34 cellular contexts compared by ENCODE assay signal in genomic region chr17:4822835-4823234, GRCh38. TPM values are rescaled to one million over a fixed set of nuclear protein-coding genes. Genes with fewer than 3 reads are reported as not detected.
"Had no signal": no experiment of that assay in that cellular context is flagged by ENCODE, and none has a peak within 500 bp of the region (broad histone marks: within the 10 kb centered on the region; RNA-seq: fewer than 3 reads in every experiment).

No MANE protein-coding gene starts in this region.

- DNase-seq: activated CD4-positive, alpha-beta memory T cell treated with anti-CD3 and anti-CD28 coated beads, Interleukin-2, amount 10 ng/mL, durations not matched to agents 7 days and 5 days; activated CD4-positive, alpha-beta T cell treated with anti-CD3 and anti-CD28 coated beads for 1 hour; activated CD4-positive, alpha-beta T cell treated with anti-CD3 and anti-CD28 coated beads for 4 hours; activated CD4-positive, alpha-beta T cell treated with anti-CD3 and anti-CD28 coated beads, Interleukin-2, amount 10 ng/mL, durations not matched to agents 7 days and 5 days; activated CD4-positive, alpha-beta T cell treated with anti-CD3 and anti-CD28 coated beads, Interleukin-2, amount 50 U/mL, for 4 hours; activated CD8-positive, alpha-beta memory T cell treated with anti-CD3 and anti-CD28 coated beads for 24 hours; activated effector memory CD4-positive, alpha-beta T cell treated with Interleukin-2 at 50 U/mL for 16 hours; activated gamma-delta T cell treated with Interleukin-2 at 50 U/mL for 16 hours; activated naive CD4-positive, alpha-beta T cell treated with anti-CD3 and anti-CD28 coated beads, Interleukin-2, amount 50 U/mL, for 16 hours; activated naive CD4-positive, alpha-beta T cell treated with Interleukin-2 at 50 U/mL for 16 hours; activated T-cell treated with anti-CD3 and anti-CD28 coated beads, Interleukin-2, amount 50 U/mL, for 4 hours; amniotic stem cell; anterior cingulate cortex; central memory CD4-positive, alpha-beta T cell; dorsolateral prefrontal cortex; effector memory CD4-positive, alpha-beta T cell; erythroblast; foreskin keratinocyte; gastrocnemius medialis; glutamatergic neuron; heart left ventricle; T-cell; T-helper 9 cell; WERI-Rb-1 had no signal

- H3K9me3 ChIP-seq: esophagus muscularis mucosa, gastrocnemius medialis, heart left ventricle had no signal

- ATAC-seq: activated T-cell treated with anti-CD3 and anti-CD28 coated beads, Interleukin-2, amount 50 U/mL, for 4 hours; activated T-helper 17 cell treated with anti-CD3 and anti-CD28 coated beads, Interleukin-2, amount 50 U/mL, for 72 hours; foreskin keratinocyte; gastrocnemius medialis; T-cell had no signal

- H3K27ac Mint-ChIP-seq: activated CD4-positive, alpha-beta memory T cell treated with anti-CD3 and anti-CD28 coated beads, Interleukin-2, amount 10 ng/mL, durations not matched to agents 7 days and 5 days; activated CD4-positive, alpha-beta T cell treated with anti-CD3 and anti-CD28 coated beads, Interleukin-2, amount 10 ng/mL, durations not matched to agents 7 days and 5 days; activated naive CD8-positive, alpha-beta T cell; activated T-helper 17 cell treated with anti-CD3 and anti-CD28 coated beads, Interleukin-2, amount 50 U/mL, for 72 hours; dendritic cell treated with granulocyte-macrophage colony-stimulating factor and Interleukin-4, amounts not matched to agents 40 ng/mL and 50 ng/mL, for 4 days; T-cell; T-helper 1 cell treated with Interleukin-12 subunit alpha and Interleukin-12 subunit beta and Interleukin-4 antibody, amounts not matched to agents 30 μg/mL and 1 μg/mL, for 36 hours had no signal

- H3K27me3 Mint-ChIP-seq: activated CD4-positive, alpha-beta memory T cell treated with anti-CD3 and anti-CD28 coated beads, Interleukin-2, amount 10 ng/mL, durations not matched to agents 7 days and 5 days; activated CD4-positive, alpha-beta T cell treated with anti-CD3 and anti-CD28 coated beads, Interleukin-2, amount 10 ng/mL, durations not matched to agents 7 days and 5 days; activated naive CD8-positive, alpha-beta T cell; activated T-helper 17 cell treated with anti-CD3 and anti-CD28 coated beads, Interleukin-2, amount 50 U/mL, for 72 hours; T-cell had no signal

- H3K4me3 Mint-ChIP-seq: activated CD4-positive, alpha-beta memory T cell treated with anti-CD3 and anti-CD28 coated beads, Interleukin-2, amount 10 ng/mL, durations not matched to agents 7 days and 5 days; activated CD4-positive, alpha-beta T cell treated with anti-CD3 and anti-CD28 coated beads, Interleukin-2, amount 10 ng/mL, durations not matched to agents 7 days and 5 days; activated naive CD8-positive, alpha-beta T cell; activated T-cell treated with anti-CD3 and anti-CD28 coated beads, Interleukin-2, amount 50 U/mL, for 4 hours; activated T-helper 17 cell treated with anti-CD3 and anti-CD28 coated beads, Interleukin-2, amount 50 U/mL, for 72 hours; dendritic cell treated with granulocyte-macrophage colony-stimulating factor and Interleukin-4, amounts not matched to agents 40 ng/mL and 50 ng/mL, for 4 days; T-cell; T-helper 1 cell treated with Interleukin-12 subunit alpha and Interleukin-12 subunit beta and Interleukin-4 antibody, amounts not matched to agents 30 μg/mL and 1 μg/mL, for 36 hours had no signal

- H3K27ac ChIP-seq: cardiac muscle cell, coronary artery, dorsolateral prefrontal cortex, esophagus muscularis mucosa, foreskin keratinocyte, gastrocnemius medialis, heart left ventricle had no signal

- H3K36me3 Mint-ChIP-seq: activated naive CD8-positive, alpha-beta T cell had no signal

- H3K27me3 ChIP-seq: cardiac muscle cell, dorsolateral prefrontal cortex, esophagus muscularis mucosa, foreskin keratinocyte, gastrocnemius medialis, heart left ventricle had no signal

- H3K9me3 Mint-ChIP-seq: activated CD4-positive, alpha-beta memory T cell treated with anti-CD3 and anti-CD28 coated beads, Interleukin-2, amount 10 ng/mL, durations not matched to agents 7 days and 5 days; activated CD4-positive, alpha-beta T cell treated with anti-CD3 and anti-CD28 coated beads, Interleukin-2, amount 10 ng/mL, durations not matched to agents 7 days and 5 days; activated T-cell treated with anti-CD3 and anti-CD28 coated beads, Interleukin-2, amount 50 U/mL, for 4 hours; activated T-helper 17 cell treated with anti-CD3 and anti-CD28 coated beads, Interleukin-2, amount 50 U/mL, for 72 hours; dendritic cell treated with granulocyte-macrophage colony-stimulating factor and Interleukin-4, amounts not matched to agents 40 ng/mL and 50 ng/mL, for 4 days; T-cell; T-helper 1 cell treated with Interleukin-12 subunit alpha and Interleukin-12 subunit beta and Interleukin-4 antibody, amounts not matched to agents 30 μg/mL and 1 μg/mL, for 36 hours had no signal

- FAIRE-seq: astrocyte had no signal

- H3K4me1 ChIP-seq: esophagus muscularis mucosa, foreskin keratinocyte, gastrocnemius medialis, heart left ventricle had no signal

- H3K4me1 Mint-ChIP-seq: activated CD4-positive, alpha-beta memory T cell treated with anti-CD3 and anti-CD28 coated beads, Interleukin-2, amount 10 ng/mL, durations not matched to agents 7 days and 5 days; activated CD4-positive, alpha-beta T cell treated with anti-CD3 and anti-CD28 coated beads, Interleukin-2, amount 10 ng/mL, durations not matched to agents 7 days and 5 days; activated T-helper 17 cell treated with anti-CD3 and anti-CD28 coated beads, Interleukin-2, amount 50 U/mL, for 72 hours; T-cell had no signal

- H3K4me3 ChIP-seq: cardiac muscle cell, coronary artery, dorsolateral prefrontal cortex, esophagus muscularis mucosa, gastrocnemius medialis, heart left ventricle had no signal

- H3K36me3 ChIP-seq: cardiac muscle cell, gastrocnemius medialis had no signal

RNA-seq across cellular contexts. Expression of gene GLTPD2, which starts 34.1 kb away (rescaled TPM):
- total RNA-seq: activated CD4-positive, alpha-beta memory T cell treated with anti-CD3 and anti-CD28 coated beads, Interleukin-2, amount 10 ng/mL, durations not matched to agents 7 days and 5 days; activated CD4-positive, alpha-beta T cell treated with anti-CD3 and anti-CD28 coated beads, Interleukin-2, amount 10 ng/mL, durations not matched to agents 7 days and 5 days; activated T-cell treated with anti-CD3 and anti-CD28 coated beads, Interleukin-2, amount 50 U/mL, for 4 hours; activated T-helper 17 cell treated with anti-CD3 and anti-CD28 coated beads, Interleukin-2, amount 50 U/mL, for 72 hours; astrocyte; cardiac muscle cell; cerebellum; esophagus muscularis mucosa; foreskin keratinocyte; heart left ventricle; T-cell; T-helper 2 cell treated with Interferon-gamma antibody and Interleukin-4, amounts not matched to agents 100 ng/mL and 5 ng/mL, for 36 hours had no signal
- polyA plus RNA-seq: foreskin keratinocyte, heart left ventricle had no signal
